In the genomic region with DNA sequence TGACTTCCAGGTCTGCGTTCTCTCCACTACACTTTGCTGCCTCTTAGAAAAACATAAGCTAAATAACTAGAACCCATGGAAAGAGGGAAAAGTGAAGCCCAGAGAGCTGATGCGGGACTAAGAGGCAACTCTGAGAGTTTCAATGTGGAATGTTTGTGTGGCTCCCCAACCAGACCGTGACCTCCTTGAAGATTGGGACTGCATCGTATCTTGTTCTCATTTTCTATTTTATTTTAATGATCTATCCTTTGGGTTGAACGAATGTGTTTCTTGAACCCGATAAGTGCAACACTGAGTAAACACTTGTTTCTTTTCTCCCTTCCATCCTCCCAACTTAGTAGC, we compare ENCODE assay signal across 1 cellular context.
TF ChIP-seq lines count a peak whose summit lies in the region.

No MANE protein-coding gene starts in this region.

TF ChIP-seq in HepG2, 621 proteins besides CTCF, POLR2A, EP300 and RAD21 (continued from another document):
- TF ChIP-seq, protein P1, sequence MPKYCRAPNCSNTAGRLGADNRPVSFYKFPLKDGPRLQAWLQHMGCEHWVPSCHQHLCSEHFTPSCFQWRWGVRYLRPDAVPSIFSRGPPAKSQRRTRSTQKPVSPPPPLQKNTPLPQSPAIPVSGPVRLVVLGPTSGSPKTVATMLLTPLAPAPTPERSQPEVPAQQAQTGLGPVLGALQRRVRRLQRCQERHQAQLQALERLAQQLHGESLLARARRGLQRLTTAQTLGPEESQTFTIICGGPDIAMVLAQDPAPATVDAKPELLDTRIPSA (CRISPR knock-in tag; IDR thresholded peaks at IDR 0.05; ENCODE audit: borderline replicate concordance): no peak
- TF ChIP-seq LCORL (IDR thresholded peaks at IDR 0.05) (no peak), LCORL (CRISPR knock-in tag; IDR thresholded peaks at IDR 0.05) (no peak), HHEX (CRISPR knock-in tag; IDR thresholded peaks at IDR 0.05) (no peak), DMAP1 (CRISPR knock-in tag; IDR thresholded peaks at IDR 0.05) (no peak), ATM (IDR thresholded peaks at IDR 0.05; ENCODE audit: borderline replicate concordance) (no peak), ZNF543 (CRISPR knock-in tag; IDR thresholded peaks at IDR 0.05) (no peak), MED1 (CRISPR knock-in tag; IDR thresholded peaks at IDR 0.05) (no peak), SYNCRIP (IDR thresholded peaks at IDR 0.05; ENCODE audit: insufficient read depth, low read depth, low read length) (no peak), ZKSCAN1 (IDR thresholded peaks at IDR 0.05; ENCODE audit: low read length) (no peak), ZNF354B (CRISPR knock-in tag; IDR thresholded peaks at IDR 0.05) (no peak), SIN3A (IDR thresholded peaks at IDR 0.05; ENCODE audit: borderline replicate concordance, low read depth, low read length) (no peak), ZNF816 (CRISPR knock-in tag; IDR thresholded peaks at IDR 0.05; ENCODE audit: borderline replicate concordance) (no peak), NFE2L2 (IDR thresholded peaks at IDR 0.05; ENCODE audit: low read length) (no peak)
- TF ChIP-seq, protein P2, sequence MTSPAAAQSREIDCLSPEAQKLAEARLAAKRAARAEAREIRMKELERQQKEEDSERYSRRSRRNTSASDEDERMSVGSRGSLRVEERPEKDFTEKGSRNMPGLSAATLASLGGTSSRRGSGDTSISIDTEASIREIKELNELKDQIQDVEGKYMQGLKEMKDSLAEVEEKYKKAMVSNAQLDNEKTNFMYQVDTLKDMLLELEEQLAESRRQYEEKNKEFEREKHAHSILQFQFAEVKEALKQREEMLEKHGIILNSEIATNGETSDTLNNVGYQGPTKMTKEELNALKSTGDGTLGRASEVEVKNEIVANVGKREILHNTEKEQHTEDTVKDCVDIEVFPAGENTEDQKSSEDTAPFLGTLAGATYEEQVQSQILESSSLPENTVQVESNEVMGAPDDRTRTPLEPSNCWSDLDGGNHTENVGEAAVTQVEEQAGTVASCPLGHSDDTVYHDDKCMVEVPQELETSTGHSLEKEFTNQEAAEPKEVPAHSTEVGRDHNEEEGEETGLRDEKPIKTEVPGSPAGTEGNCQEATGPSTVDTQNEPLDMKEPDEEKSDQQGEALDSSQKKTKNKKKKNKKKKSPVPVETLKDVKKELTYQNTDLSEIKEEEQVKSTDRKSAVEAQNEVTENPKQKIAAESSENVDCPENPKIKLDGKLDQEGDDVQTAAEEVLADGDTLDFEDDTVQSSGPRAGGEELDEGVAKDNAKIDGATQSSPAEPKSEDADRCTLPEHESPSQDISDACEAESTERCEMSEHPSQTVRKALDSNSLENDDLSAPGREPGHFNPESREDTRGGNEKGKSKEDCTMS (CRISPR knock-in tag; conservative IDR thresholded peaks at IDR 0.05): no peak
- TF ChIP-seq, protein P3, sequence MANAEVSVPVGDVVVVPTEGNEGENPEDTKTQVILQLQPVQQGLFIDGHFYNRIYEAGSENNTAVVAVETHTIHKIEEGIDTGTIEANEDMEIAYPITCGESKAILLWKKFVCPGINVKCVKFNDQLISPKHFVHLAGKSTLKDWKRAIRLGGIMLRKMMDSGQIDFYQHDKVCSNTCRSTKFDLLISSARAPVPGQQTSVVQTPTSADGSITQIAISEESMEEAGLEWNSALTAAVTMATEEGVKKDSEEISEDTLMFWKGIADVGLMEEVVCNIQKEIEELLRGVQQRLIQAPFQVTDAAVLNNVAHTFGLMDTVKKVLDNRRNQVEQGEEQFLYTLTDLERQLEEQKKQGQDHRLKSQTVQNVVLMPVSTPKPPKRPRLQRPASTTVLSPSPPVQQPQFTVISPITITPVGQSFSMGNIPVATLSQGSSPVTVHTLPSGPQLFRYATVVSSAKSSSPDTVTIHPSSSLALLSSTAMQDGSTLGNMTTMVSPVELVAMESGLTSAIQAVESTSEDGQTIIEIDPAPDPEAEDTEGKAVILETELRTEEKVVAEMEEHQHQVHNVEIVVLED (CRISPR knock-in tag; IDR thresholded peaks at IDR 0.05; ENCODE audit: borderline replicate concordance): no peak
- TF ChIP-seq, protein P4, sequence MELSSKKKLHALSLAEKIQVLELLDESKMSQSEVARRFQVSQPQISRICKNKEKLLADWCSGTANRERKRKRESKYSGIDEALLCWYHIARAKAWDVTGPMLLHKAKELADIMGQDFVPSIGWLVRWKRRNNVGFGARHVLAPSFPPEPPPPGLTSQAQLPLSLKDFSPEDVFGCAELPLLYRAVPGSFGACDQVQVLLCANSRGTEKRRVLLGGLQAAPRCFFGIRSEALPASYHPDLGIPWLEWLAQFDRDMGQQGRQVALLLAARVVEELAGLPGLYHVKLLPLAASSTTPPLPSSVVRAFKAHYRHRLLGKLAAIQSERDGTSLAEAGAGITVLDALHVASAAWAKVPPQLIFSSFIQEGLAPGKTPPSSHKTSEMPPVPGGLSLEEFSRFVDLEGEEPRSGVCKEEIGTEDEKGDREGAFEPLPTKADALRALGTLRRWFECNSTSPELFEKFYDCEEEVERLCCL (CRISPR knock-in tag; IDR thresholded peaks at IDR 0.05; ENCODE audit: borderline replicate concordance): no peak
- TF ChIP-seq, protein P5, sequence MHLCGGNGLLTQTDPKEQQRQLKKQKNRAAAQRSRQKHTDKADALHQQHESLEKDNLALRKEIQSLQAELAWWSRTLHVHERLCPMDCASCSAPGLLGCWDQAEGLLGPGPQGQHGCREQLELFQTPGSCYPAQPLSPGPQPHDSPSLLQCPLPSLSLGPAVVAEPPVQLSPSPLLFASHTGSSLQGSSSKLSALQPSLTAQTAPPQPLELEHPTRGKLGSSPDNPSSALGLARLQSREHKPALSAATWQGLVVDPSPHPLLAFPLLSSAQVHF (CRISPR knock-in tag; IDR thresholded peaks at IDR 0.05): no peak
